In genomic region chr10:68611227-68611626, GRCh38 we compare ENCODE assay signal across 28 cellular contexts.
"Had no signal": no experiment of that assay in that cellular context is flagged by ENCODE, and none has a peak within 500 bp of the region (broad histone marks: within the 10 kb centered on the region; RNA-seq: fewer than 3 reads in every experiment).

No MANE protein-coding gene starts in this region.

- H3K36me3 ChIP-seq: colonic mucosa, esophagus squamous epithelium, gastrocnemius medialis, left lung, lower lobe of right lung had no signal

- H3K4me3 Mint-ChIP-seq: dendritic cell treated with granulocyte-macrophage colony-stimulating factor and Interleukin-4, amounts not matched to agents 40 ng/mL and 50 ng/mL, for 4 days; effector memory CD8-positive, alpha-beta T cell; endodermal cell; mesothelial cell of epicardium; naive B cell had no signal

- H3K27me3 ChIP-seq: colonic mucosa, esophagus squamous epithelium, gastrocnemius medialis, heart right ventricle, left lung had no signal

- FAIRE-seq: endometrium, islet of Langerhans, keratinocyte had no signal

- H3K4me1 Mint-ChIP-seq: naive B cell had no signal

- H3K9me3 Mint-ChIP-seq: dendritic cell treated with granulocyte-macrophage colony-stimulating factor and Interleukin-4, amounts not matched to agents 40 ng/mL and 50 ng/mL, for 4 days; effector memory CD8-positive, alpha-beta T cell; endodermal cell; mesothelial cell of epicardium; naive B cell had no signal

- H3K4me3 ChIP-seq: colonic mucosa, esophagus squamous epithelium, gastrocnemius medialis, heart right ventricle, left lung, lower lobe of right lung, mucosa of descending colon had no signal

- ATAC-seq: effector memory CD8-positive, alpha-beta T cell; esophagus mucosa; gastrocnemius medialis; heart right ventricle; left cardiac atrium; left lung; left ventricle myocardium superior; lower lobe of right lung; mucosa of descending colon had no signal

- H3K9me3 ChIP-seq: colonic mucosa, esophagus squamous epithelium, gastrocnemius medialis, heart right ventricle, left lung, lower lobe of right lung, mucosa of descending colon had no signal

- H3K36me3 Mint-ChIP-seq: naive B cell had no signal

- H3K27ac Mint-ChIP-seq: dendritic cell treated with granulocyte-macrophage colony-stimulating factor and Interleukin-4, amounts not matched to agents 40 ng/mL and 50 ng/mL, for 4 days; effector memory CD8-positive, alpha-beta T cell; endodermal cell; mesothelial cell of epicardium; naive B cell had no signal

- H3K27ac ChIP-seq: colonic mucosa, epithelial cell of prostate, esophagus squamous epithelium, gastrocnemius medialis, heart right ventricle, left lung, lower lobe of right lung had no signal

- H3K4me1 ChIP-seq: colonic mucosa, esophagus squamous epithelium, left lung, lower lobe of right lung had no signal

- DNase-seq: colonic mucosa; cortex of kidney; effector CD8-positive, alpha-beta T cell; effector memory CD8-positive, alpha-beta T cell; endodermal cell; erythroblast; esophagus squamous epithelium; foreskin fibroblast; foreskin melanocyte; gastrocnemius medialis; glutamatergic neuron; head of caudate nucleus; heart right ventricle; hippocampal formation; left cardiac atrium; left lung; left ventricle myocardium superior; lower lobe of right lung; mesenchymal stem cell; mucosa of descending colon; naive B cell had no signal

- H3K27me3 Mint-ChIP-seq: dendritic cell treated with granulocyte-macrophage colony-stimulating factor and Interleukin-4, amounts not matched to agents 40 ng/mL and 50 ng/mL, for 4 days; effector memory CD8-positive, alpha-beta T cell; naive B cell had no signal
